In genomic region chr17:75152971-75153853, GRCh38 we compare ENCODE assay signal across 8 cellular contexts. TPM values are rescaled to one million over a fixed set of nuclear protein-coding genes. Genes with fewer than 3 reads are reported as not detected.
DNase-seq lines count a peak whose midpoint lies in the region; ATAC-seq and TF ChIP-seq lines count a peak whose summit lies in the region.

No MANE protein-coding gene starts in this region.

- POLR2A ChIA-PET in OCI-LY7 (lab: Charles Lee), result interaction anchor here (1.0 to 1.4 kb wide), 3 partner anchors 7 to 52 kb away, joined by 3 to 5 read pairs (median 4); partner anchors contain the start of gene NUP85

- WGBS in adrenal gland, 4 donors, result 7 to 8% (median 7%) methylated on average over 36 of the region's 36 CpGs

- H3K9me2 ChIP-seq in OCI-LY7 (ENCODE audit: insufficient read depth, low read length), result no peaks in the 10 kb centered on the region

- intact Hi-C loops in OCI-LY7 (cut with micrococcal nuclease; ENCODE audit: unreplicated experiment) (loop anchor here (2.0 kb wide), 2 partner anchors 18 to 38 kb away; no protein-coding TSS in a partner anchor), adrenal gland (cut with DNase I) (no loop called here)

- ATAC-seq in HG02610 (IDR thresholded peaks at IDR 0.05; ENCODE audit: unreplicated experiment), result no peak

- no peak for TF ChIP-seq CTCF in OCI-LY7 (conservative IDR thresholded peaks at IDR 0.05; ENCODE audit: low read length)
- TF ChIP-seq CTCF in adrenal gland (IDR thresholded peaks at IDR 0.05), result no peak

- H3K9me3 ChIP-seq in OCI-LY7 (ENCODE audit: low read length) (no peaks in the 10 kb centered on the region), adrenal gland (replicated peaks in 1 of 3) (no peaks in the 10 kb centered on the region)

- DNase-seq in ELR (ENCODE audit: low read depth) (peak; percentile 76), HT-29 (ENCODE audit: low spot score) (peak; percentile 48), OCI-LY7 (ENCODE audit: low spot score) (peak; percentile 75), adrenal gland (peak in 3 of 7 donors; percentile 24 to 27 (median 26)), iris pigment epithelial cell (ENCODE audit: low read depth) (peak; percentile 44), inferior parietal cortex (ENCODE audit: extremely low spot score) (no peak)
- DNase-seq in stimulated activated CD4-positive, alpha-beta T cell treated with anti-CD3 and anti-CD28 coated beads, Interleukin-4, amount 100 ng/mL, for 24 hours, result peak; percentile 25

- H3K4me1 ChIP-seq in OCI-LY7 (ENCODE audit: insufficient read depth, low read length, poor library complexity, severe bottlenecking) (peaks cover 24% of the 10 kb centered on the region), adrenal gland (replicated peaks in 1 of 2) (peaks cover 12 to 15% of the 10 kb centered on the region in 2 donors)

- peaks cover 32% of the 10 kb centered on the region for H3K36me3 ChIP-seq in OCI-LY7 (ENCODE audit: insufficient read depth, low read length)
- H3K36me3 ChIP-seq in adrenal gland (replicated peaks in 1 of 2), result peaks cover 0 to under 1% of the 10 kb centered on the region in 2 donors

- peak overlapping the region; percentile 13; the same call in 1 of the 2 replicates for H2AFZ ChIP-seq in OCI-LY7 (ENCODE audit: low read length)

- peak overlapping the region; percentile 95 for H3K4me2 ChIP-seq in OCI-LY7 (ENCODE audit: low read length)

- no peak for TF ChIP-seq POLR2A in adrenal gland (IDR thresholded peaks at IDR 0.05)

- no TSS peak for BruUV-seq in OCI-LY7 (replicated peaks; lab: Mats Ljungman, UMichigan)

- peaks cover 59% of the 10 kb centered on the region for H3K79me2 ChIP-seq in OCI-LY7 (ENCODE audit: insufficient read depth, low read depth, low read length)

- H3K4me3 ChIP-seq in OCI-LY7 (ENCODE audit: low read depth, low read length, poor library complexity, severe bottlenecking), result peak overlapping the region; percentile 75
- H3K4me3 ChIP-seq in adrenal gland, result peak overlapping the region; percentile 12 to 89 (median 69)

- H3K27me3 ChIP-seq in adrenal gland, result no peaks in the 10 kb centered on the region

- CTCF ChIA-PET in OCI-LY7 (lab: Charles Lee; ENCODE audit: unreplicated experiment), result no interaction called here

- H4K20me1 ChIP-seq in OCI-LY7 (ENCODE audit: insufficient read depth, low read length), result peaks cover 15% of the 10 kb centered on the region; the same call in 1 of the 2 replicates

- peak overlapping the region; percentile 56 for H3K27ac ChIP-seq in OCI-LY7 (ENCODE audit: low read depth, low read length, poor library complexity, severe bottlenecking)
- no peak overlapping the region for H3K27ac ChIP-seq in adrenal gland

RNA-seq across cellular contexts. Expression of gene JPT1, which starts 1.1 kb away (rescaled TPM):
- 232 and 245 TPM in 2 replicates for total RNA-seq in HT-29 (2014; rRNA removed; shearing (Covaris generic))
- total RNA-seq in OCI-LY7 (2014; rRNA removed; shearing (Covaris generic)), result 121 and 140 TPM in 2 replicates
- total RNA-seq in OCI-LY7 (2022), result 251 and 253 TPM in 2 replicates
- total RNA-seq in adrenal gland, result 100 to 1,000 TPM in 1 of 8 donors, 10 to 100 TPM in 7; 34.2 to 232 (median 58.8) TPM
- 100 to 1,000 TPM in 2 of 3 donors, 10 to 100 TPM in 1; 98.6 to 161 (median 102) TPM for polyA plus RNA-seq in adrenal gland

RNA-seq across cellular contexts. Expression of gene NT5C, which starts 21.7 kb away (rescaled TPM):
- total RNA-seq in HT-29 (2014; rRNA removed; shearing (Covaris generic)), result 206 and 233 TPM in 2 replicates
- total RNA-seq in OCI-LY7 (2014; rRNA removed; shearing (Covaris generic)), result 229 and 259 TPM in 2 replicates
- total RNA-seq in OCI-LY7 (2022) (106 and 107 TPM in 2 replicates), adrenal gland (100 to 1,000 TPM in 1 of 8 donors, 10 to 100 TPM in 7; 33.4 to 112 (median 62.9) TPM)
- 100 to 1,000 TPM in 2 of 3 donors, 10 to 100 TPM in 1; 20.6 to 124 (median 114) TPM for polyA plus RNA-seq in adrenal gland

RNA-seq across cellular contexts. Expression of gene SUMO2, which starts 29.5 kb away (rescaled TPM):
- 151 and 169 TPM in 2 replicates for total RNA-seq in HT-29 (2014; rRNA removed; shearing (Covaris generic))
- 286 and 296 TPM in 2 replicates for total RNA-seq in OCI-LY7 (2014; rRNA removed; shearing (Covaris generic))
- total RNA-seq in OCI-LY7 (2022), result 628 and 714 TPM in 2 replicates
- 100 to 1,000 TPM in 5 of 8 donors, 10 to 100 TPM in 3; 65.2 to 371 (median 245) TPM for total RNA-seq in adrenal gland
- 100 to 1,000 TPM in 1 of 3 donors, 10 to 100 TPM in 2; 54.9 to 331 (median 65.6) TPM for polyA plus RNA-seq in adrenal gland

RNA-seq across cellular contexts. Expression of gene ARMC7, which starts 43.4 kb away (rescaled TPM):
- total RNA-seq in HT-29 (2014; rRNA removed; shearing (Covaris generic)), result 18.3 and 18.8 TPM in 2 replicates
- 6.8 and 7.1 TPM in 2 replicates for total RNA-seq in OCI-LY7 (2014; rRNA removed; shearing (Covaris generic))
- total RNA-seq in OCI-LY7 (2022) (16.9 and 19.9 TPM in 2 replicates), adrenal gland (10 to 100 TPM in 1 of 8 donors, 1 to 10 TPM in 7; 4.9 to 13.8 (median 9.0) TPM)
- polyA plus RNA-seq in adrenal gland, result 1 to 10 TPM; 5.5 to 7.1 (median 5.8) TPM

RNA-seq across cellular contexts. Expression of gene NUP85, which starts 52.3 kb away (rescaled TPM):
- total RNA-seq in HT-29 (2014; rRNA removed; shearing (Covaris generic)), result 60.3 and 61.7 TPM in 2 replicates
- total RNA-seq in OCI-LY7 (2014; rRNA removed; shearing (Covaris generic)), result 129 and 130 TPM in 2 replicates
- total RNA-seq in OCI-LY7 (2022) (187 and 219 TPM in 2 replicates), adrenal gland (10 to 100 TPM; 18.7 to 53.8 (median 33.5) TPM)
- polyA plus RNA-seq in adrenal gland, result 10 to 100 TPM; 24.1 to 51.5 (median 40.0) TPM
